In genomic region chr10:117499248-117500105, GRCh38 we compare ENCODE assay signal across 18 cellular contexts. TPM values are rescaled to one million over a fixed set of nuclear protein-coding genes. Genes with fewer than 3 reads are reported as not detected.
"Had no signal": no experiment of that assay in that cellular context is flagged by ENCODE, and none has a peak within 500 bp of the region (broad histone marks: within the 10 kb centered on the region; RNA-seq: fewer than 3 reads in every experiment).

No MANE protein-coding gene starts in this region.

- H3K4me3 ChIP-seq: prostate gland, upper lobe of left lung had no signal

- ATAC-seq: esophagus mucosa, natural killer cell, sciatic nerve had no signal

- DNase-seq: activated CD4-positive, alpha-beta T cell treated with anti-CD3 and anti-CD28 coated beads, Interleukin-2, amount 10 ng/mL, durations not matched to agents 7 days and 5 days; activated CD4-positive, CD25-positive, alpha-beta regulatory T cell; activated T-cell treated with anti-CD3 and anti-CD28 coated beads for 4 hours; amygdala; brain microvascular endothelial cell; dermis blood vessel endothelial cell; hippocampal formation; natural killer cell; occipital lobe; stimulated activated CD4-positive, alpha-beta T cell treated with anti-CD3 and anti-CD28 coated beads, Interleukin-12 subunit alpha, Interleukin-12 subunit beta, amount 100 ng/mL, for 4 hours; stimulated activated naive CD4-positive, alpha-beta T cell treated with Interleukin-2 at 50 U/mL for 16 hours; upper lobe of left lung had no signal

- H3K36me3 ChIP-seq: brain microvascular endothelial cell, prostate gland, upper lobe of left lung had no signal

- H3K27ac ChIP-seq: brain microvascular endothelial cell, prostate gland, upper lobe of left lung had no signal

- H3K9me3 ChIP-seq: prostate gland, upper lobe of left lung had no signal

- H3K27me3 ChIP-seq: brain microvascular endothelial cell had no signal

- H3K4me1 ChIP-seq: prostate gland, upper lobe of left lung had no signal

RNA-seq across cellular contexts. Expression of gene EMX2, which starts 43.1 kb away (rescaled TPM):
- total RNA-seq: activated CD4-positive, alpha-beta T cell treated with anti-CD3 and anti-CD28 coated beads, Interleukin-2, amount 10 ng/mL, durations not matched to agents 7 days and 5 days; activated CD8-positive, alpha-beta memory T cell treated with anti-CD3 and anti-CD28 coated beads for 36 hours; esophagus mucosa; glomerular endothelial cell; lung microvascular endothelial cell; natural killer cell had no signal
